ENCODE assay signal across 1 cellular context in the genomic region with DNA sequence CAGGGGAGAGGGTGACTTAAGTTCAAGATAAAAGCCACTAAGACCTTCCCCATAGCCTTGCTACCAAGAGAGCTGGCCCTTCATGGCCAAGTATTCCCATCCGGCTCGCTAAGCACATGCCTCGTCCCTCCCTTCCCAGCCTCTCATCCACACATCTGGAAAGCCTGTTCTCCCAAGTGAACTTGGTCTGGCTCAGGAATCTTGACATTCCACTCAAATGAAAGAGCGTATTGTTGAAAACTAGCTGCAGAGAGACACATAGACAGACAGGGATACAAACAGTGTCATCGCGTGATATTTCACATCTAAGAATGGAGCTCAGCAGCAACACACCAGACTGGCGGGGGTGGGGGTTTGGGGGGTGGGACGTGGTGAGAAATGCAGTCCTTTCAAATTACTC.
TF ChIP-seq lines count a peak whose summit lies in the region.

No MANE protein-coding gene starts in this region.

TF ChIP-seq in GM23338, 12 proteins besides CTCF, POLR2A, EP300 and RAD21 (continued from another document):
- TF ChIP-seq, protein P1, sequence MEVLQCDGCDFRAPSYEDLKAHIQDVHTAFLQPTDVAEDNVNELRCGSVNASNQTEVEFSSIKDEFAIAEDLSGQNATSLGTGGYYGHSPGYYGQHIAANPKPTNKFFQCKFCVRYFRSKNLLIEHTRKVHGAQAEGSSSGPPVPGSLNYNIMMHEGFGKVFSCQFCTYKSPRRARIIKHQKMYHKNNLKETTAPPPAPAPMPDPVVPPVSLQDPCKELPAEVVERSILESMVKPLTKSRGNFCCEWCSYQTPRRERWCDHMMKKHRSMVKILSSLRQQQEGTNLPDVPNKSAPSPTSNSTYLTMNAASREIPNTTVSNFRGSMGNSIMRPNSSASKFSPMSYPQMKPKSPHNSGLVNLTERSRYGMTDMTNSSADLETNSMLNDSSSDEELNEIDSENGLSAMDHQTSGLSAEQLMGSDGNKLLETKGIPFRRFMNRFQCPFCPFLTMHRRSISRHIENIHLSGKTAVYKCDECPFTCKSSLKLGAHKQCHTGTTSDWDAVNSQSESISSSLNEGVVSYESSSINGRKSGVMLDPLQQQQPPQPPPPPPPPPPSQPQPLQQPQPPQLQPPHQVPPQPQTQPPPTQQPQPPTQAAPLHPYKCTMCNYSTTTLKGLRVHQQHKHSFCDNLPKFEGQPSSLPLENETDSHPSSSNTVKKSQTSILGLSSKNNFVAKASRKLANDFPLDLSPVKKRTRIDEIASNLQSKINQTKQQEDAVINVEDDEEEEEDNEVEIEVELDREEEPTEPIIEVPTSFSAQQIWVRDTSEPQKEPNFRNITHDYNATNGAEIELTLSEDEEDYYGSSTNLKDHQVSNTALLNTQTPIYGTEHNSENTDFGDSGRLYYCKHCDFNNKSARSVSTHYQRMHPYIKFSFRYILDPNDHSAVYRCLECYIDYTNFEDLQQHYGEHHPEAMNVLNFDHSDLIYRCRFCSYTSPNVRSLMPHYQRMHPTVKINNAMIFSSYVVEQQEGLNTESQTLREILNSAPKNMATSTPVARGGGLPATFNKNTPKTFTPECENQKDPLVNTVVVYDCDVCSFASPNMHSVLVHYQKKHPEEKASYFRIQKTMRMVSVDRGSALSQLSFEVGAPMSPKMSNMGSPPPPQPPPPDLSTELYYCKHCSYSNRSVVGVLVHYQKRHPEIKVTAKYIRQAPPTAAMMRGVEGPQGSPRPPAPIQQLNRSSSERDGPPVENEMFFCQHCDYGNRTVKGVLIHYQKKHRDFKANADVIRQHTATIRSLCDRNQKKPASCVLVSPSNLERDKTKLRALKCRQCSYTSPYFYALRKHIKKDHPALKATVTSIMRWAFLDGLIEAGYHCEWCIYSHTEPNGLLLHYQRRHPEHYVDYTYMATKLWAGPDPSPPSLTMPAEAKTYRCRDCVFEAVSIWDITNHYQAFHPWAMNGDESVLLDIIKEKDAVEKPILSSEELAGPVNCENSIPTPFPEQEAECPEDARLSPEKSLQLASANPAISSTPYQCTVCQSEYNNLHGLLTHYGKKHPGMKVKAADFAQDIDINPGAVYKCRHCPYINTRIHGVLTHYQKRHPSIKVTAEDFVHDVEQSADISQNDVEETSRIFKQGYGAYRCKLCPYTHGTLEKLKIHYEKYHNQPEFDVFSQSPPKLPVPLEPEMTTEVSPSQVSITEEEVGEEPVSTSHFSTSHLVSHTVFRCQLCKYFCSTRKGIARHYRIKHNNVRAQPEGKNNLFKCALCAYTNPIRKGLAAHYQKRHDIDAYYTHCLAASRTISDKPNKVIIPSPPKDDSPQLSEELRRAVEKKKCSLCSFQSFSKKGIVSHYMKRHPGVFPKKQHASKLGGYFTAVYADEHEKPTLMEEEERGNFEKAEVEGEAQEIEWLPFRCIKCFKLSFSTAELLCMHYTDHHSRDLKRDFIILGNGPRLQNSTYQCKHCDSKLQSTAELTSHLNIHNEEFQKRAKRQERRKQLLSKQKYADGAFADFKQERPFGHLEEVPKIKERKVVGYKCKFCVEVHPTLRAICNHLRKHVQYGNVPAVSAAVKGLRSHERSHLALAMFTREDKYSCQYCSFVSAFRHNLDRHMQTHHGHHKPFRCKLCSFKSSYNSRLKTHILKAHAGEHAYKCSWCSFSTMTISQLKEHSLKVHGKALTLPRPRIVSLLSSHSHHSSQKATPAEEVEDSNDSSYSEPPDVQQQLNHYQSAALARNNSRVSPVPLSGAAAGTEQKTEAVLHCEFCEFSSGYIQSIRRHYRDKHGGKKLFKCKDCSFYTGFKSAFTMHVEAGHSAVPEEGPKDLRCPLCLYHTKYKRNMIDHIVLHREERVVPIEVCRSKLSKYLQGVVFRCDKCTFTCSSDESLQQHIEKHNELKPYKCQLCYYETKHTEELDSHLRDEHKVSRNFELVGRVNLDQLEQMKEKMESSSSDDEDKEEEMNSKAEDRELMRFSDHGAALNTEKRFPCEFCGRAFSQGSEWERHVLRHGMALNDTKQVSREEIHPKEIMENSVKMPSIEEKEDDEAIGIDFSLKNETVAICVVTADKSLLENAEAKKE (CRISPR knock-in tag; IDR thresholded peaks at IDR 0.05), result no peak
- TF ChIP-seq EZH2phosphoT487 (IDR thresholded peaks at IDR 0.05; ENCODE audit: unreplicated experiment), result no peak
- no peak for TF ChIP-seq STAT1 (IDR thresholded peaks at IDR 0.05; ENCODE audit: unreplicated experiment)
- TF ChIP-seq, protein P2, sequence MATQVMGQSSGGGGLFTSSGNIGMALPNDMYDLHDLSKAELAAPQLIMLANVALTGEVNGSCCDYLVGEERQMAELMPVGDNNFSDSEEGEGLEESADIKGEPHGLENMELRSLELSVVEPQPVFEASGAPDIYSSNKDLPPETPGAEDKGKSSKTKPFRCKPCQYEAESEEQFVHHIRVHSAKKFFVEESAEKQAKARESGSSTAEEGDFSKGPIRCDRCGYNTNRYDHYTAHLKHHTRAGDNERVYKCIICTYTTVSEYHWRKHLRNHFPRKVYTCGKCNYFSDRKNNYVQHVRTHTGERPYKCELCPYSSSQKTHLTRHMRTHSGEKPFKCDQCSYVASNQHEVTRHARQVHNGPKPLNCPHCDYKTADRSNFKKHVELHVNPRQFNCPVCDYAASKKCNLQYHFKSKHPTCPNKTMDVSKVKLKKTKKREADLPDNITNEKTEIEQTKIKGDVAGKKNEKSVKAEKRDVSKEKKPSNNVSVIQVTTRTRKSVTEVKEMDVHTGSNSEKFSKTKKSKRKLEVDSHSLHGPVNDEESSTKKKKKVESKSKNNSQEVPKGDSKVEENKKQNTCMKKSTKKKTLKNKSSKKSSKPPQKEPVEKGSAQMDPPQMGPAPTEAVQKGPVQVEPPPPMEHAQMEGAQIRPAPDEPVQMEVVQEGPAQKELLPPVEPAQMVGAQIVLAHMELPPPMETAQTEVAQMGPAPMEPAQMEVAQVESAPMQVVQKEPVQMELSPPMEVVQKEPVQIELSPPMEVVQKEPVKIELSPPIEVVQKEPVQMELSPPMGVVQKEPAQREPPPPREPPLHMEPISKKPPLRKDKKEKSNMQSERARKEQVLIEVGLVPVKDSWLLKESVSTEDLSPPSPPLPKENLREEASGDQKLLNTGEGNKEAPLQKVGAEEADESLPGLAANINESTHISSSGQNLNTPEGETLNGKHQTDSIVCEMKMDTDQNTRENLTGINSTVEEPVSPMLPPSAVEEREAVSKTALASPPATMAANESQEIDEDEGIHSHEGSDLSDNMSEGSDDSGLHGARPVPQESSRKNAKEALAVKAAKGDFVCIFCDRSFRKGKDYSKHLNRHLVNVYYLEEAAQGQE (IDR thresholded peaks at IDR 0.05; ENCODE audit: unreplicated experiment), result no peak
- TF ChIP-seq JUNB (IDR thresholded peaks at IDR 0.05; ENCODE audit: unreplicated experiment), result no peak
